Comparison of ENCODE assay signal across 33 cellular contexts in the genomic region with DNA sequence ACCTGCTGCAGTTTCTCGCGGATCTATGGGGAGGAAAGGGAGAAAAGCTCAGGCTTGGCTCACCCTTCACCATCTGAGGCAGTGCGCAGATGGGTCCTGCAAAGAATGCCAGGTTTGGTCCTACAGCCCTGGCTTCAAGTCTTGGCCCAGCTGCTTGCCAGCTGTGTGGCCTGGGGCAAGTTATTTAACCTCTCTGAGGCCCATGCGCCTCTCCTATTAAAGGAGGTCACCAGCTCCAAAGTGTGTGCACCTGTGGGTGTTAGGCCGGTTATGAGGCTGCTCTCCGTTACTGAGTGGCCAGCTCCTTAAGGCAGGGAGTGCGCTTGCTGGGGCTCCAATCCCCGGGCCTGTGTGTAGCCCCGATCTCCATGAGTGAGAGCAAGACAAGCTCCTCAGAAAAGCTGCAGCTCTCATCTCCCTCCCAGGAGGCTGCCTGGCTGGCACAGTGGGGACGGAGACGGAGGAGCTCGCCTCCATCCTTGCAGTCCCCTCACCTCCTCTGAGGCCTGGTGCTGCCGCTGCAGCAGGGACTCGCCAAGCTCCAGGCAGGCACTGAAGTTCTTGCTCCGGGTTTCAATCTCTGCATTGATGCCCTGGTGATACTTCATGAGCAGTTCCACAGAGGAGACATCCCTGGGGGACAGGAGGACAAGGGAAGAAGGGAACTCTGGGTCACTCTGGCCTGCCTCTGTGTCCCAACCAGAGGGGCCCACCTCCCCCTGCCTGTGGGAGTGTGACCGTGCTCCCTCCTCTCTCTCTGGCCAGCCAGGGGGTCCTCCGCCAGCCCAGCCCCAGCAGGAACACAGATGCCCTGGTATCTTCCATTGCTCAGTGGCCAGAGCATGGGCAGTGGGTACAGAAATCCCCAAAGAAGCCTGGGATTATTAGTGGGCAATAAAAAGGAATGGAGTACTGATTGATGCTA.
"Had no signal": no experiment of that assay in that cellular context is flagged by ENCODE, and none has a peak within 500 bp of the region (broad histone marks: within the 10 kb centered on the region; RNA-seq: fewer than 3 reads in every experiment).

No MANE protein-coding gene starts in this region.

- H3K27ac ChIP-seq: ascending aorta, breast epithelium, cardiac muscle cell, esophagus muscularis mucosa, foreskin keratinocyte, gastrocnemius medialis, heart left ventricle had no signal

- H3K4me3 Mint-ChIP-seq: activated CD4-positive, alpha-beta memory T cell treated with anti-CD3 and anti-CD28 coated beads for 36 hours; activated CD4-positive, alpha-beta T cell treated with anti-CD3 and anti-CD28 coated beads for 36 hours; activated CD4-positive, alpha-beta T cell treated with anti-CD3 and anti-CD28 coated beads, Interleukin-2, amount 10 ng/mL, durations not matched to agents 24 days and 14 days; activated CD8-positive, alpha-beta memory T cell treated with anti-CD3 and anti-CD28 coated beads, Interleukin-2, amount 10 ng/mL, durations not matched to agents 7 days and 5 days; activated CD8-positive, alpha-beta T cell treated with anti-CD3 and anti-CD28 coated beads, Interleukin-2, amount 10 ng/mL, durations not matched to agents 7 days and 5 days; activated naive CD4-positive, alpha-beta T cell treated with anti-CD3 and anti-CD28 coated beads, Interleukin-2, amount 10 ng/mL, durations not matched to agents 7 days and 5 days; activated naive CD8-positive, alpha-beta T cell treated with anti-CD3 and anti-CD28 coated beads, Interleukin-2, amount 10 ng/mL, durations not matched to agents 7 days and 5 days; activated T-cell treated with anti-CD3 and anti-CD28 coated beads, Interleukin-2, amount 50 U/mL, for 24 hours; activated T-cell treated with anti-CD3 and anti-CD28 coated beads, Interleukin-2, amount 50 U/mL, for 72 hours; brain; effector memory CD8-positive, alpha-beta T cell had no signal

- H3K27me3 ChIP-seq: ascending aorta, breast epithelium, cardiac muscle cell, esophagus muscularis mucosa, gastrocnemius medialis, heart left ventricle had no signal

- FAIRE-seq: colon had no signal

- DNase-seq: activated CD4-positive, alpha-beta memory T cell treated with anti-CD3 and anti-CD28 coated beads for 36 hours; activated CD4-positive, alpha-beta T cell treated with anti-CD3 and anti-CD28 coated beads for 36 hours; activated CD4-positive, alpha-beta T cell treated with anti-CD3 and anti-CD28 coated beads, Interleukin-2, amount 10 ng/mL, durations not matched to agents 24 days and 14 days; activated CD4-positive, CD25-positive, alpha-beta regulatory T cell; activated CD4-positive, CD25-positive, alpha-beta regulatory T cell treated with anti-CD3 and anti-CD28 coated beads, Interleukin-2, amount 50 U/mL, for 72 hours; activated CD8-positive, alpha-beta memory T cell treated with anti-CD3 and anti-CD28 coated beads, Interleukin-2, amount 10 ng/mL, durations not matched to agents 7 days and 5 days; activated CD8-positive, alpha-beta memory T cell treated with anti-CD3 and anti-CD28 coated beads, Interleukin-2, amount 50 U/mL, for 4 hours; activated CD8-positive, alpha-beta T cell treated with anti-CD3 and anti-CD28 coated beads, Interleukin-2, amount 10 ng/mL, durations not matched to agents 7 days and 5 days; activated gamma-delta T cell; activated naive CD4-positive, alpha-beta T cell; activated naive CD4-positive, alpha-beta T cell treated with anti-CD3 and anti-CD28 coated beads, Interleukin-2, amount 10 ng/mL, durations not matched to agents 7 days and 5 days; activated naive CD8-positive, alpha-beta T cell treated with anti-CD3 and anti-CD28 coated beads, Interleukin-2, amount 10 ng/mL, durations not matched to agents 7 days and 5 days; activated T-cell treated with anti-CD3 and anti-CD28 coated beads, Interleukin-2, amount 50 U/mL, for 24 hours; activated T-cell treated with anti-CD3 and anti-CD28 coated beads, Interleukin-2, amount 50 U/mL, for 72 hours; central memory CD4-positive, alpha-beta T cell; cortex of kidney; dermis blood vessel endothelial cell; effector CD4-positive, alpha-beta T cell; effector memory CD8-positive, alpha-beta T cell; erythroblast; foreskin keratinocyte; gastrocnemius medialis; glutamatergic neuron; T-helper 1 cell; T-helper 2 cell had no signal

- H3K4me1 ChIP-seq: breast epithelium had no signal

- H3K27ac Mint-ChIP-seq: activated CD4-positive, alpha-beta memory T cell treated with anti-CD3 and anti-CD28 coated beads for 36 hours; activated CD4-positive, alpha-beta T cell treated with anti-CD3 and anti-CD28 coated beads for 36 hours; activated CD4-positive, alpha-beta T cell treated with anti-CD3 and anti-CD28 coated beads, Interleukin-2, amount 10 ng/mL, durations not matched to agents 24 days and 14 days; activated CD8-positive, alpha-beta memory T cell treated with anti-CD3 and anti-CD28 coated beads, Interleukin-2, amount 10 ng/mL, durations not matched to agents 7 days and 5 days; activated CD8-positive, alpha-beta T cell treated with anti-CD3 and anti-CD28 coated beads, Interleukin-2, amount 10 ng/mL, durations not matched to agents 7 days and 5 days; activated naive CD4-positive, alpha-beta T cell treated with anti-CD3 and anti-CD28 coated beads, Interleukin-2, amount 10 ng/mL, durations not matched to agents 7 days and 5 days; activated naive CD4-positive, alpha-beta T cell treated with anti-CD3 and anti-CD28 coated beads, Interleukin-2, amount 50 U/mL, for 72 hours; activated naive CD8-positive, alpha-beta T cell treated with anti-CD3 and anti-CD28 coated beads, Interleukin-2, amount 10 ng/mL, durations not matched to agents 7 days and 5 days; activated T-cell treated with anti-CD3 and anti-CD28 coated beads, Interleukin-2, amount 50 U/mL, for 24 hours; activated T-cell treated with anti-CD3 and anti-CD28 coated beads, Interleukin-2, amount 50 U/mL, for 72 hours; brain; effector memory CD8-positive, alpha-beta T cell had no signal

- H3K9me3 ChIP-seq: ascending aorta, breast epithelium, esophagus muscularis mucosa, gastrocnemius medialis, heart left ventricle had no signal

- H3K27me3 Mint-ChIP-seq: activated CD4-positive, alpha-beta memory T cell treated with anti-CD3 and anti-CD28 coated beads for 36 hours; activated CD4-positive, alpha-beta T cell treated with anti-CD3 and anti-CD28 coated beads for 36 hours; activated CD4-positive, alpha-beta T cell treated with anti-CD3 and anti-CD28 coated beads, Interleukin-2, amount 10 ng/mL, durations not matched to agents 24 days and 14 days; activated CD8-positive, alpha-beta memory T cell treated with anti-CD3 and anti-CD28 coated beads, Interleukin-2, amount 10 ng/mL, durations not matched to agents 7 days and 5 days; activated T-cell treated with anti-CD3 and anti-CD28 coated beads, Interleukin-2, amount 50 U/mL, for 24 hours had no signal

- H3K36me3 Mint-ChIP-seq: activated CD4-positive, alpha-beta memory T cell treated with anti-CD3 and anti-CD28 coated beads for 36 hours; activated CD8-positive, alpha-beta memory T cell treated with anti-CD3 and anti-CD28 coated beads, Interleukin-2, amount 10 ng/mL, durations not matched to agents 7 days and 5 days; activated naive CD4-positive, alpha-beta T cell treated with anti-CD3 and anti-CD28 coated beads, Interleukin-2, amount 10 ng/mL, durations not matched to agents 7 days and 5 days; activated naive CD4-positive, alpha-beta T cell treated with anti-CD3 and anti-CD28 coated beads, Interleukin-2, amount 50 U/mL, for 72 hours; activated naive CD8-positive, alpha-beta T cell treated with anti-CD3 and anti-CD28 coated beads, Interleukin-2, amount 10 ng/mL, durations not matched to agents 7 days and 5 days had no signal

- H3K4me3 ChIP-seq: ascending aorta, breast epithelium, cardiac muscle cell, esophagus muscularis mucosa, gastrocnemius medialis, heart left ventricle had no signal

- ATAC-seq: activated CD4-positive, alpha-beta T cell treated with anti-CD3 and anti-CD28 coated beads for 36 hours; activated CD8-positive, alpha-beta memory T cell treated with anti-CD3 and anti-CD28 coated beads, Interleukin-2, amount 10 ng/mL, durations not matched to agents 7 days and 5 days; activated CD8-positive, alpha-beta T cell treated with anti-CD3 and anti-CD28 coated beads, Interleukin-2, amount 10 ng/mL, durations not matched to agents 7 days and 5 days; activated naive CD4-positive, alpha-beta T cell treated with anti-CD3 and anti-CD28 coated beads, Interleukin-2, amount 50 U/mL, for 72 hours; activated T-cell treated with anti-CD3 and anti-CD28 coated beads, Interleukin-2, amount 50 U/mL, for 72 hours; effector memory CD8-positive, alpha-beta T cell; foreskin keratinocyte; gastrocnemius medialis; heart left ventricle had no signal

- H3K36me3 ChIP-seq: ascending aorta, breast epithelium, cardiac muscle cell had no signal
